Comparison of ENCODE assay signal across 1 cellular context in genomic region chr17:17815436-17816200, GRCh38.
TF ChIP-seq lines count a peak whose summit lies in the region.

No MANE protein-coding gene starts in this region.

TF ChIP-seq in HepG2, 621 proteins besides CTCF, POLR2A, EP300 and RAD21 (continued from another document):
- TF ChIP-seq, protein P1, sequence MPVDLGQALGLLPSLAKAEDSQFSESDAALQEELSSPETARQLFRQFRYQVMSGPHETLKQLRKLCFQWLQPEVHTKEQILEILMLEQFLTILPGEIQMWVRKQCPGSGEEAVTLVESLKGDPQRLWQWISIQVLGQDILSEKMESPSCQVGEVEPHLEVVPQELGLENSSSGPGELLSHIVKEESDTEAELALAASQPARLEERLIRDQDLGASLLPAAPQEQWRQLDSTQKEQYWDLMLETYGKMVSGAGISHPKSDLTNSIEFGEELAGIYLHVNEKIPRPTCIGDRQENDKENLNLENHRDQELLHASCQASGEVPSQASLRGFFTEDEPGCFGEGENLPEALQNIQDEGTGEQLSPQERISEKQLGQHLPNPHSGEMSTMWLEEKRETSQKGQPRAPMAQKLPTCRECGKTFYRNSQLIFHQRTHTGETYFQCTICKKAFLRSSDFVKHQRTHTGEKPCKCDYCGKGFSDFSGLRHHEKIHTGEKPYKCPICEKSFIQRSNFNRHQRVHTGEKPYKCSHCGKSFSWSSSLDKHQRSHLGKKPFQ (CRISPR knock-in tag; IDR thresholded peaks at IDR 0.05; ENCODE audit: insufficient replicate concordance): no peak
- no peak for TF ChIP-seq RXRB (CRISPR knock-in tag; IDR thresholded peaks at IDR 0.05; ENCODE audit: borderline replicate concordance)
- TF ChIP-seq, protein P2, sequence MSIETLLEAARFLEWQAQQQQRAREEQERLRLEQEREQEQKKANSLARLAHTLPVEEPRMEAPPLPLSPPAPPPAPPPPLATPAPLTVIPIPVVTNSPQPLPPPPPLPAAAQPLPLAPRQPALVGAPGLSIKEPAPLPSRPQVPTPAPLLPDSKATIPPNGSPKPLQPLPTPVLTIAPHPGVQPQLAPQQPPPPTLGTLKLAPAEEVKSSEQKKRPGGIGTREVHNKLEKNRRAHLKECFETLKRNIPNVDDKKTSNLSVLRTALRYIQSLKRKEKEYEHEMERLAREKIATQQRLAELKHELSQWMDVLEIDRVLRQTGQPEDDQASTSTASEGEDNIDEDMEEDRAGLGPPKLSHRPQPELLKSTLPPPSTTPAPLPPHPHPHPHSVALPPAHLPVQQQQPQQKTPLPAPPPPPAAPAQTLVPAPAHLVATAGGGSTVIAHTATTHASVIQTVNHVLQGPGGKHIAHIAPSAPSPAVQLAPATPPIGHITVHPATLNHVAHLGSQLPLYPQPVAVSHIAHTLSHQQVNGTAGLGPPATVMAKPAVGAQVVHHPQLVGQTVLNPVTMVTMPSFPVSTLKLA (IDR thresholded peaks at IDR 0.05): 0 out of 2 replicates have a peak, but pooled peaks have one; percentile 13
- TF ChIP-seq HNRNPK (IDR thresholded peaks at IDR 0.05; ENCODE audit: low read depth, low read length, poor library complexity, severe bottlenecking): no peak
- TF ChIP-seq RBM22 (optimal IDR thresholded peaks at IDR 0.05; ENCODE audit: low read length): peak; percentile 62
- 0 out of 2 replicates have a peak, but pooled peaks have one; percentile 11 for TF ChIP-seq PCBP1 (IDR thresholded peaks at IDR 0.05; ENCODE audit: borderline replicate concordance, low read depth, low read length)
- no peak for TF ChIP-seq ZNF570 (CRISPR knock-in tag; IDR thresholded peaks at IDR 0.05; ENCODE audit: borderline replicate concordance)
- no peak for TF ChIP-seq POLR2AphosphoS5 (IDR thresholded peaks at IDR 0.05; ENCODE audit: low read depth, low read length)
- TF ChIP-seq ZMYM3 (CRISPR knock-in tag; IDR thresholded peaks at IDR 0.05): no peak
- TF ChIP-seq ZSCAN22 (CRISPR knock-in tag; IDR thresholded peaks at IDR 0.05): no peak
